ENCODE assay signal across 19 cellular contexts in genomic region chr20:13147971-13148370, GRCh38.
DNase-seq lines count a peak whose midpoint lies in the region; ATAC-seq and TF ChIP-seq lines count a peak whose summit lies in the region.
"Had no signal": no experiment of that assay in that cellular context is flagged by ENCODE, and none has a peak within 500 bp of the region (broad histone marks: within the 10 kb centered on the region; RNA-seq: fewer than 3 reads in every experiment).

No MANE protein-coding gene starts in this region.

- TF ChIP-seq CTCF in AG10803 (conservative IDR thresholded peaks at IDR 0.05; ENCODE audit: low read length) (no peak), lower lobe of right lung (IDR thresholded peaks at IDR 0.05) (no peak), gastrocnemius medialis (IDR thresholded peaks at IDR 0.05 in 4 of 5, conservative IDR thresholded peaks at IDR 0.05 in 1 of 5) (no peak), GM13976 (IDR thresholded peaks at IDR 0.05; ENCODE audit: borderline replicate concordance, control extremely low read depth, extremely low read depth, insufficient read depth, missing control alignments) (no peak)

- no peaks in the 10 kb centered on the region for H4K20me1 ChIP-seq in Karpas-422 (ENCODE audit: insufficient read depth, low read depth, low read length)

- no peak overlapping the region for H3K9ac ChIP-seq in Karpas-422 (ENCODE audit: low read length)

- intact Hi-C loops in lower lobe of right lung (cut with DNase I) (no loop called here), gastrocnemius medialis (cut with DNase I; ENCODE audit: low total_unique reads) (no loop called here)

- H3K27ac ChIP-seq in lower lobe of right lung (peak overlapping the region; percentile 44), gastrocnemius medialis (peak overlapping the region; percentile 5 to 83 (median 78)), Karpas-422 (ENCODE audit: low read length) (no peak overlapping the region)

- H3K79me2 ChIP-seq in Karpas-422 (ENCODE audit: low read length) = no peaks in the 10 kb centered on the region

- H3K4me3 ChIP-seq in AG10803 (ENCODE audit: low read length) (no peak overlapping the region), lower lobe of right lung (no peak overlapping the region), gastrocnemius medialis (no peak overlapping the region), Karpas-422 (ENCODE audit: low read length) (no peak overlapping the region)

- H3K36me3 ChIP-seq in lower lobe of right lung (no peaks in the 10 kb centered on the region), gastrocnemius medialis (no peaks in the 10 kb centered on the region), Karpas-422 (ENCODE audit: insufficient read depth, low read length) (no peaks in the 10 kb centered on the region)

- no peak overlapping the region for H3K4me2 ChIP-seq in Karpas-422 (ENCODE audit: low read depth, low read length, poor library complexity, severe bottlenecking)

- no peak overlapping the region for H2AFZ ChIP-seq in Karpas-422 (ENCODE audit: low read length)

- no peaks in the 10 kb centered on the region for H3K9me2 ChIP-seq in Karpas-422 (replicated peaks; ENCODE audit: insufficient read depth, low read length)

- ATAC-seq in lower lobe of right lung (peak in 1 of 2 donors; percentile 28), gastrocnemius medialis (peak in 1 of 2 donors; percentile 20), HG03095 (IDR thresholded peaks at IDR 0.05; ENCODE audit: unreplicated experiment) (no peak)

- no peaks in the 10 kb centered on the region for H3K9me3 ChIP-seq in lower lobe of right lung
- H3K9me3 ChIP-seq in gastrocnemius medialis = no peaks in the 10 kb centered on the region
- H3K9me3 ChIP-seq in Karpas-422 (ENCODE audit: low read length) = no peaks in the 10 kb centered on the region

- DNase-seq in AG10803 (ENCODE audit: low read depth) = peak; percentile 17
- peak; percentile 5 for DNase-seq in fibroblast of peridontal ligament (ENCODE audit: extremely low read depth)
- DNase-seq in lower lobe of right lung = no peak
- no peak for DNase-seq in gastrocnemius medialis
- DNase-seq in GM13976 (ENCODE audit: low spot score) = no peak
- DNase-seq in activated T-cell treated with anti-CD3 and anti-CD28 coated beads, Interleukin-2, amount 50 U/mL, for 1 hour = no peak
- no peak for DNase-seq in Karpas-422
- DNase-seq: C1 segment of cervical spinal cord; COR-L47; GF-D8; NCI-H1105; NCI-H1694; NCI-H2107; NCI-H226; NCI-H526 treated with DMSO at 0.1 percent for 48 hours; NK-92 treated with Interleukin-12 subunit alpha and Interleukin-12 subunit beta, amount 100 ng/mL, for 24 hours; RPMI8226; SIG-M5 had no signal

- in situ Hi-C loops in gastrocnemius medialis (cut with MboI; ENCODE audit: low sequenced_read_pairs in 4 of 4) = loop anchor here in 1 of 4 donors (25.0 kb wide), 1 partner anchor 389 kb away; no protein-coding TSS in a partner anchor
- in situ Hi-C loops in GM13976 (cut with MboI; ENCODE audit: low sequenced_read_pairs, unreplicated experiment) = no loop called here

- H3K4me1 ChIP-seq in lower lobe of right lung (peaks cover 23% of the 10 kb centered on the region), gastrocnemius medialis (peaks cover 28% of the 10 kb centered on the region in 2 donors), Karpas-422 (ENCODE audit: low read length) (no peaks in the 10 kb centered on the region)

- H3K27me3 ChIP-seq in lower lobe of right lung (ENCODE audit: low read depth) (no peaks in the 10 kb centered on the region), gastrocnemius medialis (no peaks in the 10 kb centered on the region), Karpas-422 (ENCODE audit: low read length) (no peaks in the 10 kb centered on the region)

- no peak for TF ChIP-seq POLR2A in gastrocnemius medialis (IDR thresholded peaks at IDR 0.05)

Comparison
In these comparisons a context has a peak if more than half of its experiments do, and no peak if none do; other contexts are left out.
1. DNase-seq: peak in AG10803 (single experiment) and fibroblast of peridontal ligament (single experiment); none in lower lobe of right lung (single experiment), gastrocnemius medialis (0 of 2), GM13976 (single experiment), activated T-cell treated with anti-CD3 and anti-CD28 coated beads, Interleukin-2, amount 50 U/mL, for 1 hour (single experiment) and Karpas-422 (single experiment).